Comparison of ENCODE assay signal across 8 cellular contexts in genomic region chr6:27091661-27092315, GRCh38.
A peak's percentile ranks its signal among the peaks of the same experiment; 100 is the strongest.
DNase-seq lines count a peak whose midpoint lies in the region; ATAC-seq lines count a peak whose summit lies in the region.

No MANE protein-coding gene starts in this region.

- WGBS in iPS DF 6.9 (ENCODE audit: insufficient coverage, insufficient read length) = no CpG with 5 or more reads among the region's 27 CpGs

- peaks cover 6% of the 10 kb centered on the region; the same call in 1 of the 2 replicates for H3K27me3 ChIP-seq in H7 (ENCODE audit: control insufficient read depth, insufficient read depth, low read length)
- no peaks in the 10 kb centered on the region for H3K27me3 ChIP-seq in iPS DF 6.9 (ENCODE audit: control insufficient read depth, insufficient read depth, low read length)

- peak overlapping the region; percentile 75 to 79 for H3K4me3 Mint-ChIP-seq in activated T-cell treated with anti-CD3 and anti-CD28 coated beads, Interleukin-2, amount 50 U/mL, for 72 hours

- H3K4me3 ChIP-seq in H7 (ENCODE audit: insufficient read depth, low read depth, low read length) = peak overlapping the region; percentile 56
- peak overlapping the region; percentile 74; the same call in 1 of the 2 replicates for H3K4me3 ChIP-seq in iPS DF 6.9 (ENCODE audit: low read length)

- no peaks in the 10 kb centered on the region for H3K4me1 ChIP-seq in iPS DF 6.9 (ENCODE audit: control insufficient read depth, insufficient read depth, low read length)

- no peak overlapping the region for H3K27ac ChIP-seq in iPS DF 6.9 (ENCODE audit: low read length)

- DNase-seq in D341Med (ENCODE audit: low spot score) = peak; percentile 77
- peak; percentile 33 for DNase-seq in H7
- peak; percentile 10 to 75 for DNase-seq in NCI-H446 (lab: John Stamatoyannopoulos, UW)
- peak; percentile 27 to 42 for DNase-seq in activated T-cell treated with anti-CD3 and anti-CD28 coated beads, Interleukin-2, amount 50 U/mL, for 72 hours
- DNase-seq in iPS DF 6.9 (ENCODE audit: low read depth, low spot score) = no peak
- peak in 2 of 3 experiments; percentile 8 to 52 for DNase-seq in stimulated activated CD4-positive, alpha-beta T cell treated with anti-CD3 and anti-CD28 coated beads, TNF-alpha, amount 100 ng/mL, for 24 hours (ENCODE audit: low read depth in 3 of 3)
- no peak for DNase-seq in NCI-H1417 (lab: John Stamatoyannopoulos, UW)

- peaks cover 2 to 3% of the 10 kb centered on the region in 2 donors for H3K36me3 Mint-ChIP-seq in activated T-cell treated with anti-CD3 and anti-CD28 coated beads, Interleukin-2, amount 50 U/mL, for 72 hours (ENCODE audit: insufficient read depth in 2 of 2)

- H3K4me1 Mint-ChIP-seq in activated T-cell treated with anti-CD3 and anti-CD28 coated beads, Interleukin-2, amount 50 U/mL, for 72 hours (ENCODE audit: low read depth) = peaks cover 18% of the 10 kb centered on the region

- peak overlapping the region; percentile 54 for H3K27ac Mint-ChIP-seq in activated T-cell treated with anti-CD3 and anti-CD28 coated beads, Interleukin-2, amount 50 U/mL, for 72 hours

- H3K36me3 ChIP-seq in H7 (replicated peaks; ENCODE audit: control insufficient read depth, insufficient read depth, low read length) (no peaks in the 10 kb centered on the region), iPS DF 6.9 (ENCODE audit: control insufficient read depth, insufficient read depth, low read length) (no peaks in the 10 kb centered on the region)

- no peaks in the 10 kb centered on the region for H3K9me3 ChIP-seq in iPS DF 6.9 (ENCODE audit: control insufficient read depth, insufficient read depth, low read length)

- H3K27me3 Mint-ChIP-seq in activated T-cell treated with anti-CD3 and anti-CD28 coated beads, Interleukin-2, amount 50 U/mL, for 72 hours (ENCODE audit: low read depth) = peaks cover 69% of the 10 kb centered on the region

- ATAC-seq in activated T-cell treated with anti-CD3 and anti-CD28 coated beads, Interleukin-2, amount 50 U/mL, for 72 hours (replicated peaks in 1 of 2) = peak; percentile 87 to 93
- no peak for ATAC-seq in HG03469 (IDR thresholded peaks at IDR 0.05; ENCODE audit: unreplicated experiment)

- no peaks in the 10 kb centered on the region for H3K9me3 Mint-ChIP-seq in activated T-cell treated with anti-CD3 and anti-CD28 coated beads, Interleukin-2, amount 50 U/mL, for 72 hours

Comparison
In these comparisons a context has a peak if more than half of its experiments do, and no peak if none do; other contexts are left out.
1. DNase-seq: peak in D341Med (single experiment), H7 (single experiment), NCI-H446 (2 of 2), activated T-cell treated with anti-CD3 and anti-CD28 coated beads, Interleukin-2, amount 50 U/mL, for 72 hours (2 of 2) and stimulated activated CD4-positive, alpha-beta T cell treated with anti-CD3 and anti-CD28 coated beads, TNF-alpha, amount 100 ng/mL, for 24 hours (2 of 3); none in iPS DF 6.9 (single experiment) and NCI-H1417 (0 of 3).